In genomic region chr15:72473670-72474465, GRCh38 we compare ENCODE assay signal across 8 cellular contexts. TPM values are rescaled to one million over a fixed set of nuclear protein-coding genes. Genes with fewer than 3 reads are reported as not detected.
A peak's percentile ranks its signal among the peaks of the same experiment; 100 is the strongest.
DNase-seq lines count a peak whose midpoint lies in the region; ATAC-seq and TF ChIP-seq lines count a peak whose summit lies in the region.

ARIH1 (plus strand) TSS chr15:72474330; CDS start chr15:72474640, 310 bp downstream.

- H3K4me3 Mint-ChIP-seq in T-cell, result peak within 1 kb of the TSS; percentile 88 to 96 (median 93)

- H3K27me3 ChIP-seq in adrenal gland (no peaks in the 10 kb centered on the region), heart right ventricle (no peaks in the 10 kb centered on the region), upper lobe of right lung (no peaks in the 10 kb centered on the region)

- 0 to 1% (median 0%) methylated on average over 6 to 61 of the region's 62 CpGs for WGBS in adrenal gland, 4 donors
- 0% methylated on average over 59 to 61 of the region's 62 CpGs for WGBS in heart right ventricle, 2 donors

- H3K27ac Mint-ChIP-seq in T-cell, result peak within 1 kb of the TSS; percentile 95 to 99

- peaks cover 15% of the 10 kb centered on the region for H3K36me3 Mint-ChIP-seq in T-cell

- peak; percentile 93 for DNase-seq in NCI-H1417 treated with DMSO at 0.1 percent for 48 hours (lab: John Stamatoyannopoulos, UW)
- DNase-seq in T-cell, result peak; percentile 89 to 98 (median 95)
- DNase-seq in adrenal gland, result peak; percentile 97 to 99 (median 98)
- DNase-seq in heart right ventricle, result peak; percentile 97 to 99
- peak; percentile 99 for DNase-seq in posterior vena cava (ENCODE audit: low spot score)
- peak; percentile 99 for DNase-seq in upper lobe of right lung

- H3K4me1 Mint-ChIP-seq in T-cell, result peaks cover 51 to 68% (median 55%) of the 10 kb centered on the region in 3 donors

- intact Hi-C loops in adrenal gland (cut with DNase I), result no loop called here
- intact Hi-C loops in heart right ventricle (cut with DNase I), result loop anchor here in 5 of 10 donors (5.0 to 10.0 kb wide), 2 partner anchors 97 to 99 kb away; partner anchors contain the start of gene HEXA (in 5 of the 5)
- intact Hi-C loops in posterior vena cava (cut with DNase I), result no loop called here
- intact Hi-C loops in upper lobe of right lung (cut with DNase I), result no loop called here

- H3K4me1 ChIP-seq in adrenal gland (replicated peaks in 1 of 2) (peaks cover 7 to 44% of the 10 kb centered on the region in 2 donors), heart right ventricle (peaks cover 10 to 49% (median 45%) of the 10 kb centered on the region in 9 donors), upper lobe of right lung (peaks cover 29% of the 10 kb centered on the region)

- H3K4me3 ChIP-seq in GM12875 (ENCODE audit: low read depth, low read length), result peak within 1 kb of the TSS; percentile 97
- H3K4me3 ChIP-seq in adrenal gland, result peak within 1 kb of the TSS; percentile 52 to 93 (median 76)
- H3K4me3 ChIP-seq in heart right ventricle, result peak within 1 kb of the TSS; percentile 75 to 92 (median 84)
- H3K4me3 ChIP-seq in upper lobe of right lung, result peak within 1 kb of the TSS; percentile 76

- TF ChIP-seq POLR2A in adrenal gland (IDR thresholded peaks at IDR 0.05), result peak; percentile 96 to 99

- TF ChIP-seq CTCF in GM12875 (IDR thresholded peaks at IDR 0.05; ENCODE audit: borderline replicate concordance, insufficient read depth, low read depth, low read length), result peak; percentile 41; the same call in 1 of the 2 replicates
- TF ChIP-seq CTCF in adrenal gland (IDR thresholded peaks at IDR 0.05), result peak in 4 of 6 experiments; percentile 18 to 30 (median 21)
- TF ChIP-seq CTCF in heart right ventricle (IDR thresholded peaks at IDR 0.05), result peak in 5 of 9 donors; percentile 11 to 48 (median 32)
- TF ChIP-seq CTCF in upper lobe of right lung (IDR thresholded peaks at IDR 0.05), result peak; percentile 31

- H3K36me3 ChIP-seq in adrenal gland (replicated peaks in 1 of 2), result peaks cover 0 to 12% of the 10 kb centered on the region in 2 donors
- H3K36me3 ChIP-seq in heart right ventricle, result peaks cover 0 to 35% (median 0%) of the 10 kb centered on the region in 9 donors
- H3K36me3 ChIP-seq in upper lobe of right lung, result peaks cover 15% of the 10 kb centered on the region

- H3K9me3 ChIP-seq in adrenal gland (replicated peaks in 1 of 3), result no peaks in the 10 kb centered on the region
- no peaks in the 10 kb centered on the region for H3K9me3 ChIP-seq in heart right ventricle
- no peaks in the 10 kb centered on the region for H3K9me3 ChIP-seq in upper lobe of right lung

- no peaks in the 10 kb centered on the region for H3K9me3 Mint-ChIP-seq in T-cell

- peak within 1 kb of the TSS; percentile 96 to 100 (median 97) for H3K27ac ChIP-seq in adrenal gland
- peak within 1 kb of the TSS; percentile 97 to 100 (median 99) for H3K27ac ChIP-seq in heart right ventricle
- H3K27ac ChIP-seq in upper lobe of right lung, result peak within 1 kb of the TSS; percentile 100

- POLR2A ChIA-PET in T-cell (lab: Charles Lee), result interaction anchor here (0.5 to 1.9 kb wide), 15 partner anchors 9 to 247 kb away, joined by 3 to 12 read pairs (median 3); partner anchors contain the start of gene HEXA (in 2 of the 2)

- no peaks in the 10 kb centered on the region for H3K27me3 Mint-ChIP-seq in T-cell

- CTCF ChIA-PET in T-cell (lab: Charles Lee), result interaction anchor here (0.5 to 2.3 kb wide), 13 partner anchors 9 to 246 kb away, joined by 3 to 18 read pairs (median 3); no protein-coding TSS in a partner anchor

- ATAC-seq in HG02763 (IDR thresholded peaks at IDR 0.05; ENCODE audit: unreplicated experiment), result peak; percentile 84
- peak; percentile 80 to 84 (median 82) for ATAC-seq in T-cell (replicated peaks in 1 of 4)
- peak; percentile 96 to 99 (median 98) for ATAC-seq in heart right ventricle
- ATAC-seq in upper lobe of right lung, result peak; percentile 97

RNA-seq across cellular contexts. Expression of gene ARIH1, which starts in this region (rescaled TPM):
- total RNA-seq in T-cell (100 to 1,000 TPM; 163 to 207 (median 178) TPM), adrenal gland (100 to 1,000 TPM in 4 of 8 donors, 10 to 100 TPM in 4; 22.6 to 159 (median 98.7) TPM), heart right ventricle (100 to 1,000 TPM; 148 to 231 (median 188) TPM), posterior vena cava (100 to 1,000 TPM; 145 to 149 TPM), upper lobe of right lung (159 TPM)
- polyA plus RNA-seq in adrenal gland (10 to 100 TPM; 18.3 to 68.3 (median 28.7) TPM), heart right ventricle (10 to 100 TPM; 23.1 to 28.9 TPM)

Comparison
In these comparisons a context has a peak if more than half of its experiments do, and no peak if none do; other contexts are left out.
1. Peak in every context shown above with its lines: DNase-seq, ATAC-seq, H3K4me3 ChIP-seq and H3K27ac ChIP-seq.